Comparison of ENCODE assay signal across 21 cellular contexts in the genomic region with DNA sequence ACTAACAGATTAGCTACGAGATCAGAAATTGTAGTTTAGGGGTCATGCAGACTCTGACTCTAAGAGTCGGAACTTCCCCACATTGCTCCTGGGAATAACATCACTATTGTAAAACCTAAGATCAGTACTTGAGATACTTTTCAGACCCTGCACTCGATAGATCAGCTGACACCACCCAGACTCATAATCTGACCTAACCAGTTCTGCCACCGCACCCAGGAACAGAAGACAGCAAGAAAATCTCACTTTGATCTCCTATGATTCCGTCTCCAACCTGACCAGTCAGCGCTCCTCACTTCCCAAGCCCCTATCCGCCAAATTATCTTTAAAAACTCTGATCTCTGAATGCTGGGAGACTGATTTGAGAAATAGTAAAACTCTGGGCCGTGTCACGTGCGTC. TPM values are rescaled to one million over a fixed set of nuclear protein-coding genes. Genes with fewer than 3 reads are reported as not detected.
DNase-seq lines count a peak whose midpoint lies in the region; ATAC-seq and TF ChIP-seq lines count a peak whose summit lies in the region.
"Had no signal": no experiment of that assay in that cellular context is flagged by ENCODE, and none has a peak within 500 bp of the region (broad histone marks: within the 10 kb centered on the region; RNA-seq: fewer than 3 reads in every experiment).

No MANE protein-coding gene starts in this region.

- ATAC-seq in HG02840 (IDR thresholded peaks at IDR 0.05; ENCODE audit: low FRiP score, unreplicated experiment): no peak
- ATAC-seq: left cardiac atrium had no signal

- no peaks in the 10 kb centered on the region for H3K9me3 Mint-ChIP-seq in endothelial cell (ENCODE audit: unreplicated experiment)
- H3K9me3 Mint-ChIP-seq: activated T-helper 2 cell treated with anti-CD3 and anti-CD28 coated beads, Interferon-gamma antibody, Interleukin-2, Interleukin-4, amounts not matched to agents 10 μg/mL and 5 μg/mL and 100 μg/mL, durations not matched to agents 14 hours and 24 hours and 36 hours; central memory CD8-positive, alpha-beta T cell had no signal

- TF ChIP-seq CTCF in endothelial cell (IDR thresholded peaks at IDR 0.05; ENCODE audit: unreplicated experiment): no peak

- no peak overlapping the region for H3K27ac ChIP-seq in caudate nucleus (ENCODE audit: low read depth, low read length)
- H3K27ac ChIP-seq: BLaER1, testis had no signal

- H3K27me3 Mint-ChIP-seq in endothelial cell (ENCODE audit: unreplicated experiment): peaks cover 4% of the 10 kb centered on the region

- H3K27ac Mint-ChIP-seq in endothelial cell (ENCODE audit: unreplicated experiment): no peak overlapping the region
- H3K27ac Mint-ChIP-seq: activated T-helper 2 cell treated with anti-CD3 and anti-CD28 coated beads, Interferon-gamma antibody, Interleukin-2, Interleukin-4, amounts not matched to agents 10 μg/mL and 5 μg/mL and 100 μg/mL, durations not matched to agents 14 hours and 24 hours and 36 hours had no signal

- H3K4me3 Mint-ChIP-seq in endothelial cell (ENCODE audit: unreplicated experiment): peak overlapping the region; percentile 2
- H3K4me3 Mint-ChIP-seq: central memory CD8-positive, alpha-beta T cell had no signal

- peak; percentile 14 for DNase-seq in NCI-H748 treated with DMSO at 0.1 percent for 48 hours (lab: John Stamatoyannopoulos, UW)
- DNase-seq in NCI-H748 (lab: John Stamatoyannopoulos, UW; ENCODE audit: unreplicated experiment): no peak
- no peak for DNase-seq in endothelial cell (ENCODE audit: low spot score)
- peak; percentile 75 for DNase-seq in mucosa of gallbladder (ENCODE audit: low spot score)
- DNase-seq in DMS153 treated with DMSO at 0.1 percent for 48 hours (lab: John Stamatoyannopoulos, UW; ENCODE audit: unreplicated experiment): no peak
- no peak for DNase-seq in stimulated activated naive CD4-positive, alpha-beta T cell treated with Interleukin-2 at 50 U/mL for 16 hours (lab: John Stamatoyannopoulos, UW)
- no peak for DNase-seq in caudate nucleus (lab: John Stamatoyannopoulos, UW)
- DNase-seq: 8988T; effector memory CD4-positive, alpha-beta T cell; left cardiac atrium; NCI-H446; SHP77; T-helper 2 cell; testis had no signal

- H3K36me3 Mint-ChIP-seq in endothelial cell (ENCODE audit: low read depth, unreplicated experiment): no peaks in the 10 kb centered on the region

- H3K4me1 Mint-ChIP-seq in endothelial cell (ENCODE audit: unreplicated experiment): peaks cover 4% of the 10 kb centered on the region
- H3K4me1 Mint-ChIP-seq: central memory CD8-positive, alpha-beta T cell had no signal

RNA-seq across cellular contexts. Expression of gene ASGR2, which starts 27.2 kb away (rescaled TPM):
- total RNA-seq in endothelial cell (ENCODE audit: unreplicated experiment) (0.41 TPM), mucosa of gallbladder (45.5 TPM)
- total RNA-seq: activated CD8-positive, alpha-beta memory T cell treated with anti-CD3 and anti-CD28 coated beads for 36 hours; activated T-helper 2 cell treated with anti-CD3 and anti-CD28 coated beads, Interferon-gamma antibody, Interleukin-2, Interleukin-4, amounts not matched to agents 10 μg/mL and 5 μg/mL and 100 μg/mL, durations not matched to agents 14 hours and 24 hours and 36 hours; H1; myocyte had no signal

RNA-seq across cellular contexts. Expression of gene ASGR1, which starts 37.3 kb away (rescaled TPM):
- 23.9 TPM for total RNA-seq in endothelial cell (ENCODE audit: unreplicated experiment)
- total RNA-seq in mucosa of gallbladder: 5.0 TPM

Comparison
In these comparisons a context has a peak if more than half of its experiments do, and no peak if none do; other contexts are left out.
1. DNase-seq: peak in NCI-H748 treated with DMSO at 0.1 percent for 48 hours (single experiment) and mucosa of gallbladder (single experiment); none in NCI-H748 (single experiment), endothelial cell (single experiment), DMS153 treated with DMSO at 0.1 percent for 48 hours (single experiment), stimulated activated naive CD4-positive, alpha-beta T cell treated with Interleukin-2 at 50 U/mL for 16 hours (single experiment) and caudate nucleus (0 of 61).
2. RNA of gene ASGR2, which starts 27.2 kb away (total RNA-seq): 45.5 TPM in mucosa of gallbladder (single experiment); 0.41 TPM in endothelial cell (single experiment); every median in the first group is over 10 times any median in the second.